ENCODE assay signal across 28 cellular contexts in genomic region chr1:3242408-3243270, GRCh38.
"Had no signal": no experiment of that assay in that cellular context is flagged by ENCODE, and none has a peak within 500 bp of the region (broad histone marks: within the 10 kb centered on the region; RNA-seq: fewer than 3 reads in every experiment).

No MANE protein-coding gene starts in this region.

- FAIRE-seq: astrocyte, bronchial epithelial cell had no signal

- DNase-seq: activated CD4-positive, alpha-beta memory T cell treated with anti-CD3 and anti-CD28 coated beads, Interleukin-2, amount 10 ng/mL, durations not matched to agents 7 days and 5 days; activated CD4-positive, alpha-beta T cell treated with anti-CD3 and anti-CD28 coated beads for 1 hour; activated CD4-positive, alpha-beta T cell treated with anti-CD3 and anti-CD28 coated beads for 48 hours; activated CD4-positive, CD25-positive, alpha-beta regulatory T cell; activated CD8-positive, alpha-beta memory T cell treated with anti-CD3 and anti-CD28 coated beads for 24 hours; activated CD8-positive, alpha-beta memory T cell treated with anti-CD3 and anti-CD28 coated beads, Interleukin-2, amount 10 ng/mL, durations not matched to agents 7 days and 5 days; activated CD8-positive, alpha-beta memory T cell treated with anti-CD3 and anti-CD28 coated beads, Interleukin-2, amount 50 U/mL, for 48 hours; activated effector memory CD4-positive, alpha-beta T cell treated with Interleukin-2 at 50 U/mL for 16 hours; activated naive CD4-positive, alpha-beta T cell treated with anti-CD3 and anti-CD28 coated beads, Interleukin-2, amount 10 ng/mL, durations not matched to agents 7 days and 5 days; activated naive CD8-positive, alpha-beta T cell treated with anti-CD3 and anti-CD28 coated beads for 36 hours; activated T-cell treated with anti-CD3 and anti-CD28 coated beads, Interleukin-2, amount 50 U/mL, for 48 hours; amygdala; caudate nucleus; cerebellar nuclear complex; KG1; NCI-H1092 treated with DMSO at 0.1 percent for 48 hours; NCI-H1417; NCI-H146; NCI-H187 treated with DMSO at 0.1 percent for 48 hours; NCI-H510A; NCI-H526; NCI-H748 treated with DMSO at 0.1 percent for 48 hours; OCI-M1; SW 1271; T1000; WERI-Rb-1 had no signal

- H3K27ac ChIP-seq: WERI-Rb-1 had no signal

- H3K36me3 ChIP-seq: WERI-Rb-1 had no signal

- ATAC-seq: activated CD8-positive, alpha-beta memory T cell treated with anti-CD3 and anti-CD28 coated beads, Interleukin-2, amount 10 ng/mL, durations not matched to agents 7 days and 5 days had no signal
